ENCODE assay signal across 1 cellular context in genomic region chr17:48488548-48489106, GRCh38.
TF ChIP-seq lines count a peak whose summit lies in the region.

No MANE protein-coding gene starts in this region.

TF ChIP-seq in K562, 482 proteins besides CTCF, POLR2A, EP300 and RAD21 (continues in another document):
- TF ChIP-seq ZNF280A (IDR thresholded peaks at IDR 0.05; ENCODE audit: low read depth, partially characterized antibody) (no peak), MYBL2 (IDR thresholded peaks at IDR 0.05; ENCODE audit: low read depth) (no peak), MYBL2 (CRISPR knock-in tag; IDR thresholded peaks at IDR 0.05; ENCODE audit: borderline replicate concordance) (no peak), ARID4B (CRISPR knock-in tag; IDR thresholded peaks at IDR 0.05) (no peak), TEAD4 (IDR thresholded peaks at IDR 0.05; ENCODE audit: low read length) (peak; percentile 92), TEAD4 (CRISPR knock-in tag; IDR thresholded peaks at IDR 0.05; ENCODE audit: borderline replicate concordance) (no peak), CREM (IDR thresholded peaks at IDR 0.05; ENCODE audit: low read depth) (peak; percentile 63), ZFPM2 (CRISPR knock-in tag; IDR thresholded peaks at IDR 0.05) (no peak), ZNF518B (CRISPR knock-in tag; IDR thresholded peaks at IDR 0.05) (no peak), CBFA2T2 (conservative IDR thresholded peaks at IDR 0.05) (peak; percentile 89), ETS2 (tag; IDR thresholded peaks at IDR 0.05; ENCODE audit: borderline replicate concordance, poor library complexity, severe bottlenecking) (no peak), PPARD (CRISPR knock-in tag; IDR thresholded peaks at IDR 0.05) (no peak), CEBPG (CRISPR knock-in tag; IDR thresholded peaks at IDR 0.05) (no peak), CEBPG (tag; conservative IDR thresholded peaks at IDR 0.05 in 1 of 2, IDR thresholded peaks at IDR 0.05 in 1 of 2) (no peak), ZNF407 (IDR thresholded peaks at IDR 0.05; ENCODE audit: low read depth) (no peak), TAF7 (tag; IDR thresholded peaks at IDR 0.05) (no peak), ZNF174 (CRISPR knock-in tag; IDR thresholded peaks at IDR 0.05) (no peak), RERE (CRISPR knock-in tag; IDR thresholded peaks at IDR 0.05; ENCODE audit: borderline replicate concordance) (no peak), KLF16 (IDR thresholded peaks at IDR 0.05) (peak; percentile 86), REST (CRISPR knock-in tag; IDR thresholded peaks at IDR 0.05; ENCODE audit: low read depth) (0 out of 2 replicates have a peak, but pooled peaks have one; percentile 21), STAG1 (CRISPR knock-in tag; IDR thresholded peaks at IDR 0.05; ENCODE audit: borderline replicate concordance) (no peak), XRCC4 (IDR thresholded peaks at IDR 0.05; ENCODE audit: extremely low read depth, insufficient read depth, insufficient read length) (no peak), HDAC8 (tag; IDR thresholded peaks at IDR 0.05) (no peak), TAF1 (IDR thresholded peaks at IDR 0.05; ENCODE audit: control insufficient read depth, extremely low read depth, insufficient read depth, low read length, severe bottlenecking) (no peak), ESRRB (CRISPR knock-in tag; IDR thresholded peaks at IDR 0.05; ENCODE audit: borderline replicate concordance) (no peak), ESRRA (IDR thresholded peaks at IDR 0.05; ENCODE audit: borderline replicate concordance, low read depth) (peak; percentile 25; the same call in 1 of the 2 replicates), ZNF133 (CRISPR knock-in tag; IDR thresholded peaks at IDR 0.05) (no peak), GATAD2A (IDR thresholded peaks at IDR 0.05) (peak; percentile 74)
